ENCODE assay signal across 8 cellular contexts in the genomic region with DNA sequence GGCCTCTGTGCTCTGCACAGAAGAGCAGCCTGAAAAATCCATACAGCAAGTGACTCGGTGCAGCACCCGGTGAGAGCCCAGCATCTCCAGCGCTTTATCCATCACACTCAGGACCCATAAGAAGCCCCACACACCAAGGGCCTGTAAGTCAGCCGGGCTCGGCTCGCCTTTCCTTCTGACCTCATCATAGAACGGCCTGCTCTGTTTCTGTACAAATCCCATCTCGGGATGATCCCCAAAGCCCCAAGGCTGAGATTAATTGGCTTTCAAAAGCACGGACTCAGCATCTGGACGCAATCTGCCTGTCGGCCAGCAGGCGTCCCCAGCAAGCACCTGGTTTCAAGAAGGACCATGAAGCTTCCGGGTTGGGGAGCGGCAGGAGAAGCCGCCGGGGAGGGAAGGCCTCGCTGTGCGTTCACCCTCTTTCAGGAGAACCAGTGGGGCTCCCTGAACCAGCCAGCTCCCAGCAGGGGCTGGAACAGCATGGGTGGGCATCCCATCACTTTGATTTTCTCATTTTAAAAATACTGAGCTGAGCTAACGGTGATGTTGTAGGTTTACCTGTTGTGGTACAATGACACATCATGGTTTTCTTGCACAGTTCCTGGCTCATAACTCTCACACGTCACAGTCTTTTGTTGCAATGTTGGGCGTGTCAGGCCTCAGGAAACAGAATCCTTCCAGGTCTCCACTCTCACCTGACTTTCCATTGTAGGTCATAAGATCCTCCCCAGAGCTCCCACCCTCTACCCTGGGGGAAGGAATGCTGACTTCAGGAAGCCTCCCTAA. TPM values are rescaled to one million over a fixed set of nuclear protein-coding genes. Genes with fewer than 3 reads are reported as not detected.
A peak's percentile ranks its signal among the peaks of the same experiment; 100 is the strongest.
DNase-seq lines count a peak whose midpoint lies in the region; ATAC-seq and TF ChIP-seq lines count a peak whose summit lies in the region.

No MANE protein-coding gene starts in this region.

- POLR2A ChIA-PET in activated CD4-positive, alpha-beta T cell treated with anti-CD3 and anti-CD28 coated beads for 36 hours (lab: Charles Lee), result interaction anchor here (0.6 to 1.5 kb wide), 4 partner anchors 30 to 168 kb away, joined by 3 to 6 read pairs (median 3); a partner anchor contains a TSS

- peak overlapping the region; percentile 82 for H3K27ac ChIP-seq in colonic mucosa

- intact Hi-C loops in activated CD4-positive, alpha-beta T cell treated with anti-CD3 and anti-CD28 coated beads for 36 hours (cut with DNase I, micrococcal nuclease), result loop anchor here in 1 of 2 experiments (1.0 kb wide), 3 partner anchors 22 to 208 kb away; no protein-coding TSS in a partner anchor
- intact Hi-C loops in colonic mucosa (cut with DNase I), result no loop called here

- peaks cover 52% of the 10 kb centered on the region for H3K4me1 Mint-ChIP-seq in activated CD4-positive, alpha-beta T cell treated with anti-CD3 and anti-CD28 coated beads for 36 hours

- no peaks in the 10 kb centered on the region for H3K27me3 ChIP-seq in colonic mucosa

- H3K9ac ChIP-seq in colonic mucosa (ENCODE audit: low read depth in 2 of 2, low read length in 2 of 2), result peak overlapping the region in 1 of 2 donors; percentile 70

- no peaks in the 10 kb centered on the region for H3K27me3 Mint-ChIP-seq in activated CD4-positive, alpha-beta T cell treated with anti-CD3 and anti-CD28 coated beads for 36 hours

- H3K4me1 ChIP-seq in colonic mucosa, result peaks cover 16% of the 10 kb centered on the region

- peaks cover 8% of the 10 kb centered on the region for H3K36me3 Mint-ChIP-seq in activated CD4-positive, alpha-beta T cell treated with anti-CD3 and anti-CD28 coated beads for 36 hours (ENCODE audit: low read depth)

- H3K4me3 Mint-ChIP-seq in activated CD4-positive, alpha-beta T cell treated with anti-CD3 and anti-CD28 coated beads for 36 hours, result peak overlapping the region; percentile 60

- DNase-seq in GM04503 (ENCODE audit: low read depth) (peak; percentile 47), NCI-H510A treated with DMSO at 0.1 percent for 48 hours (lab: John Stamatoyannopoulos, UW) (peak; percentile 96), colonic mucosa (peak; percentile 88), left lobe of liver (ENCODE audit: low spot score) (peak; percentile 81)
- DNase-seq in activated CD4-positive, alpha-beta T cell treated with anti-CD3 and anti-CD28 coated beads for 36 hours, result peak; percentile 89
- DNase-seq in stimulated activated CD4-positive, alpha-beta T cell treated with anti-CD3 and anti-CD28 coated beads, Interleukin-2, amount 100 ng/mL, for 4 hours (ENCODE audit: low read depth), result peak; percentile 62

- no peaks in the 10 kb centered on the region for H3K9me3 Mint-ChIP-seq in activated CD4-positive, alpha-beta T cell treated with anti-CD3 and anti-CD28 coated beads for 36 hours (ENCODE audit: low read depth)

- ATAC-seq in HG03354 (IDR thresholded peaks at IDR 0.05; ENCODE audit: poor library complexity, severe bottlenecking, unreplicated experiment), result peak; percentile 59
- ATAC-seq in activated CD4-positive, alpha-beta T cell treated with anti-CD3 and anti-CD28 coated beads for 36 hours, result peak; percentile 76
- peak; percentile 95 for ATAC-seq in left lobe of liver
- ATAC-seq in HG03097 (IDR thresholded peaks at IDR 0.05; ENCODE audit: low FRiP score, unreplicated experiment), result no peak

- H3K27ac Mint-ChIP-seq in activated CD4-positive, alpha-beta T cell treated with anti-CD3 and anti-CD28 coated beads for 36 hours, result peak overlapping the region; percentile 93

- no peaks in the 10 kb centered on the region for H3K9me3 ChIP-seq in colonic mucosa

- H3K4me3 ChIP-seq in colonic mucosa, result no peak overlapping the region

- peak; percentile 96 for TF ChIP-seq CTCF in colonic mucosa (IDR thresholded peaks at IDR 0.05)

- CTCF ChIA-PET in activated CD4-positive, alpha-beta T cell treated with anti-CD3 and anti-CD28 coated beads for 36 hours (lab: Charles Lee), result interaction anchor here (0.6 to 2.5 kb wide), 18 partner anchors 9 to 322 kb away, joined by 3 to 19 read pairs (median 4); a partner anchor contains a TSS

- H3K36me3 ChIP-seq in colonic mucosa, result no peaks in the 10 kb centered on the region

RNA-seq across cellular contexts. Expression of a gene that starts 6.7 kb away (rescaled TPM):
- 10 to 100 TPM; 41.6 to 43.8 TPM for total RNA-seq in activated CD4-positive, alpha-beta T cell treated with anti-CD3 and anti-CD28 coated beads for 36 hours
- 10 to 100 TPM; 24.5 to 46.1 TPM for total RNA-seq in colonic mucosa
- 32.8 TPM for total RNA-seq in left lobe of liver

RNA-seq across cellular contexts. Expression of a gene that starts 22.9 kb away (rescaled TPM):
- total RNA-seq in activated CD4-positive, alpha-beta T cell treated with anti-CD3 and anti-CD28 coated beads for 36 hours, result 100 to 1,000 TPM in 1 of 2 experiments, 10 to 100 TPM in 1; 93.2 to 157 TPM
- total RNA-seq in colonic mucosa (100 to 1,000 TPM; 148 to 298 TPM), left lobe of liver (6.9 TPM)

Comparison
In these comparisons a context has a peak if more than half of its experiments do, and no peak if none do; other contexts are left out.
1. RNA of a gene that starts 22.9 kb away (total RNA-seq): 148 to 298 TPM in colonic mucosa and 93.2 to 157 TPM in activated CD4-positive, alpha-beta T cell treated with anti-CD3 and anti-CD28 coated beads for 36 hours; 6.9 TPM in left lobe of liver (single experiment); every median in the first group is over 10 times any median in the second.
2. Peak in every context shown above with its lines, with median percentiles within 50 percentile points of each other: DNase-seq.